ENCODE assay signal across 1 cellular context in genomic region chr1:10555635-10556429, GRCh38.
TF ChIP-seq lines count a peak whose summit lies in the region.

No MANE protein-coding gene starts in this region.

TF ChIP-seq in GM23338, 12 proteins besides CTCF, POLR2A, EP300 and RAD21 (continued from another document):
- TF ChIP-seq ZNF462 (CRISPR knock-in tag; IDR thresholded peaks at IDR 0.05) = no peak
- TF ChIP-seq ZNF331 (CRISPR knock-in tag; IDR thresholded peaks at IDR 0.05; ENCODE audit: low read depth) = no peak
- no peak for TF ChIP-seq EZH2phosphoT487 (IDR thresholded peaks at IDR 0.05; ENCODE audit: unreplicated experiment)
- TF ChIP-seq EZH2 (IDR thresholded peaks at IDR 0.05; ENCODE audit: low read depth, unreplicated experiment) = no peak
- TF ChIP-seq STAT1 (IDR thresholded peaks at IDR 0.05; ENCODE audit: unreplicated experiment) = no peak
- no peak for TF ChIP-seq POLR2AphosphoS5 (IDR thresholded peaks at IDR 0.05; ENCODE audit: low read depth)
- no peak for TF ChIP-seq ETS1 (IDR thresholded peaks at IDR 0.05)
- no peak for TF ChIP-seq JUNB (IDR thresholded peaks at IDR 0.05; ENCODE audit: unreplicated experiment)
- no peak for TF ChIP-seq NANOG (IDR thresholded peaks at IDR 0.05; ENCODE audit: borderline replicate concordance)
- no peak for TF ChIP-seq ZNF114 (CRISPR knock-in tag; IDR thresholded peaks at IDR 0.05)
TF ChIP-seq in GM23338: peak in this region for 0.
